In the genomic region with DNA sequence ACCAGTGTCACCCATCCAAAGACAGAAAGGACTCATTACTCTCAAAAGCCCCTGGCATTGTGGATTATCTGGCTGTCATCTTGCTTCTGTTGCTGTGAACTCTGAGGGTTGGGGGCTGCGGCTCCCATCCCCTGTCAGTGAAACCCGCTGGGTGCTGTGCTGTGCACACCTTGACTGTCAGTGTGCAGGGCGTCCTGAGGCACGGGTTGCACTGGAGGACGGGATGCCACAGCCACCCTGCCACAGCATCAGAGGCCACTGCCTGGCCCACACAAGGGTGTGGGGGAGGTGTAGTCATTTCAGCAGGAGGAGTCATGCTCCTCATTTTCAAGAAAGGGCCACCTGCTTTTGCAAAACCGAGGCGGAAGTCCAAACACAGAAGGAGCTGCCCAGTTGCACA, we compare ENCODE assay signal across 33 cellular contexts.
"Had no signal": no experiment of that assay in that cellular context is flagged by ENCODE, and none has a peak within 500 bp of the region (broad histone marks: within the 10 kb centered on the region; RNA-seq: fewer than 3 reads in every experiment).

No MANE protein-coding gene starts in this region.

- H3K4me1 ChIP-seq: adrenal gland, ascending aorta, body of pancreas, breast epithelium had no signal

- H3K9me3 ChIP-seq: adrenal gland, ascending aorta, breast epithelium had no signal

- H3K4me3 ChIP-seq: adrenal gland, ascending aorta, body of pancreas, breast epithelium, cardiac muscle cell had no signal

- H3K27me3 ChIP-seq: adrenal gland, ascending aorta, body of pancreas, brain microvascular endothelial cell, cardiac muscle cell had no signal

- ATAC-seq: activated naive CD4-positive, alpha-beta T cell treated with anti-CD3 and anti-CD28 coated beads, Interleukin-2, amount 50 U/mL, for 72 hours; activated naive CD8-positive, alpha-beta T cell treated with anti-CD3 and anti-CD28 coated beads, Interleukin-2, amount 50 U/mL, for 24 hours; activated T-cell treated with anti-CD3 and anti-CD28 coated beads, Interleukin-2, amount 50 U/mL, for 4 hours; activated T-cell treated with anti-CD3 and anti-CD28 coated beads, Interleukin-2, amount 50 U/mL, for 72 hours; activated T-helper 17 cell treated with anti-CD3 and anti-CD28 coated beads, Interleukin-2, amount 50 U/mL, for 72 hours; body of pancreas had no signal

- DNase-seq: activated effector memory CD4-positive, alpha-beta T cell treated with anti-CD3 and anti-CD28 coated beads, Interleukin-2, amount 50 U/mL, for 16 hours; activated effector memory CD4-positive, alpha-beta T cell treated with Interleukin-2 at 50 U/mL for 16 hours; activated gamma-delta T cell; activated gamma-delta T cell treated with Interleukin-2 at 50 U/mL for 16 hours; activated naive CD4-positive, alpha-beta T cell; activated naive CD4-positive, alpha-beta T cell treated with anti-CD3 and anti-CD28 coated beads for 36 hours; activated naive CD4-positive, alpha-beta T cell treated with anti-CD3 and anti-CD28 coated beads, Interleukin-2, amount 10 ng/mL, durations not matched to agents 7 days and 5 days; activated naive CD4-positive, alpha-beta T cell treated with anti-CD3 and anti-CD28 coated beads, Interleukin-2, amount 50 U/mL, for 16 hours; activated naive CD4-positive, alpha-beta T cell treated with Interleukin-2 at 50 U/mL for 16 hours; activated naive CD8-positive, alpha-beta T cell treated with anti-CD3 and anti-CD28 coated beads for 36 hours; activated naive CD8-positive, alpha-beta T cell treated with anti-CD3 and anti-CD28 coated beads, Interleukin-2, amount 10 ng/mL, durations not matched to agents 7 days and 5 days; activated naive CD8-positive, alpha-beta T cell treated with anti-CD3 and anti-CD28 coated beads, Interleukin-2, amount 50 U/mL, for 24 hours; activated T-cell treated with anti-CD3 and anti-CD28 coated beads for 4 hours; activated T-cell treated with anti-CD3 and anti-CD28 coated beads, Interleukin-2, amount 50 U/mL, for 1 hour; activated T-cell treated with anti-CD3 and anti-CD28 coated beads, Interleukin-2, amount 50 U/mL, for 24 hours; activated T-cell treated with anti-CD3 and anti-CD28 coated beads, Interleukin-2, amount 50 U/mL, for 4 hours; activated T-cell treated with anti-CD3 and anti-CD28 coated beads, Interleukin-2, amount 50 U/mL, for 48 hours; activated T-cell treated with anti-CD3 and anti-CD28 coated beads, Interleukin-2, amount 50 U/mL, for 72 hours; adrenal gland; amniotic stem cell; amygdala; anterior cingulate cortex; aorta; body of pancreas; brain microvascular endothelial cell; caudate nucleus; central memory CD4-positive, alpha-beta T cell; cerebellar nuclear complex had no signal

- H3K36me3 ChIP-seq: adrenal gland, ascending aorta, brain microvascular endothelial cell, breast epithelium, cardiac muscle cell had no signal

- H3K27ac ChIP-seq: adrenal gland, ascending aorta, body of pancreas, brain microvascular endothelial cell, breast epithelium, cardiac muscle cell had no signal
